Comparison of ENCODE assay signal across 14 cellular contexts in genomic region chr11:128613300-128613995, GRCh38.
"Had no signal": no experiment of that assay in that cellular context is flagged by ENCODE, and none has a peak within 500 bp of the region (broad histone marks: within the 10 kb centered on the region; RNA-seq: fewer than 3 reads in every experiment).

No MANE protein-coding gene starts in this region.

- H3K4me3 Mint-ChIP-seq: activated naive CD4-positive, alpha-beta T cell treated with anti-CD3 and anti-CD28 coated beads for 36 hours had no signal

- DNase-seq: activated CD4-positive, CD25-positive, alpha-beta regulatory T cell; activated naive CD4-positive, alpha-beta T cell treated with anti-CD3 and anti-CD28 coated beads for 36 hours; activated T-cell treated with anti-CD3 and anti-CD28 coated beads, Interleukin-2, amount 50 U/mL, for 1 hour; left colon; midbrain; sigmoid colon; stimulated activated CD4-positive, alpha-beta T cell treated with anti-CD3 and anti-CD28 coated beads, Interleukin-1b, Interleukin-23, amount 100 ng/mL, for 48 hours; T-helper 2 cell; tibial artery; uterus had no signal

- H3K9me3 ChIP-seq: gastroesophageal sphincter, pancreas, sigmoid colon, tibial artery, uterus had no signal

- H3K27ac ChIP-seq: gastroesophageal sphincter, pancreas, sigmoid colon, tibial artery, uterus had no signal

- H3K27me3 ChIP-seq: pancreas, sigmoid colon, uterus had no signal

- ATAC-seq: gastroesophageal sphincter, left colon, pancreas had no signal

- H3K4me3 ChIP-seq: gastroesophageal sphincter, lung, pancreas, sigmoid colon, tibial artery, uterus had no signal

- H3K4me1 ChIP-seq: pancreas, tibial artery, uterus had no signal

- H3K27ac Mint-ChIP-seq: activated naive CD4-positive, alpha-beta T cell treated with anti-CD3 and anti-CD28 coated beads for 36 hours; activated T-helper 2 cell treated with anti-CD3 and anti-CD28 coated beads, Interferon-gamma antibody, Interleukin-2, Interleukin-4, amounts not matched to agents 10 μg/mL and 5 μg/mL and 100 μg/mL, durations not matched to agents 14 hours and 24 hours and 36 hours had no signal

- H3K9me3 Mint-ChIP-seq: activated naive CD4-positive, alpha-beta T cell treated with anti-CD3 and anti-CD28 coated beads for 36 hours; activated T-helper 2 cell treated with anti-CD3 and anti-CD28 coated beads, Interferon-gamma antibody, Interleukin-2, Interleukin-4, amounts not matched to agents 10 μg/mL and 5 μg/mL and 100 μg/mL, durations not matched to agents 14 hours and 24 hours and 36 hours had no signal

- H3K36me3 ChIP-seq: gastroesophageal sphincter, pancreas, sigmoid colon, tibial artery, uterus had no signal
